Comparison of ENCODE assay signal across 15 cellular contexts in genomic region chr6:2230659-2231277, GRCh38. TPM values are rescaled to one million over a fixed set of nuclear protein-coding genes. Genes with fewer than 3 reads are reported as not detected.
A peak's percentile ranks its signal among the peaks of the same experiment; 100 is the strongest.
DNase-seq lines count a peak whose midpoint lies in the region; ATAC-seq and TF ChIP-seq lines count a peak whose summit lies in the region.
"Had no signal": no experiment of that assay in that cellular context is flagged by ENCODE, and none has a peak within 500 bp of the region (broad histone marks: within the 10 kb centered on the region; RNA-seq: fewer than 3 reads in every experiment).

No MANE protein-coding gene starts in this region.

- peaks cover 35% of the 10 kb centered on the region for H3K4me1 Mint-ChIP-seq in endodermal cell

- no peaks in the 10 kb centered on the region for H3K36me3 ChIP-seq in endodermal cell (ENCODE audit: control insufficient read depth, insufficient read depth, low read length)
- no peaks in the 10 kb centered on the region for H3K36me3 ChIP-seq in esophagus squamous epithelium
- H3K36me3 ChIP-seq: SJCRH30 had no signal

- no peaks in the 10 kb centered on the region for H3K36me3 Mint-ChIP-seq in endodermal cell (ENCODE audit: low read depth)
- H3K36me3 Mint-ChIP-seq: natural killer cell had no signal

- H3K9me3 Mint-ChIP-seq in endodermal cell: no peaks in the 10 kb centered on the region
- H3K9me3 Mint-ChIP-seq: natural killer cell had no signal

- no peak for TF ChIP-seq CTCF in endodermal cell (conservative IDR thresholded peaks at IDR 0.05)
- no peak for TF ChIP-seq CTCF in esophagus squamous epithelium (IDR thresholded peaks at IDR 0.05)

- ATAC-seq in GM18517 (IDR thresholded peaks at IDR 0.05; ENCODE audit: unreplicated experiment) (peak; percentile 57), GM21447 (IDR thresholded peaks at IDR 0.05; ENCODE audit: unreplicated experiment) (peak; percentile 72), HG03196 (IDR thresholded peaks at IDR 0.05; ENCODE audit: unreplicated experiment) (peak; percentile 60)
- ATAC-seq: natural killer cell, right cardiac atrium had no signal

- H3K4me3 ChIP-seq in endodermal cell (ENCODE audit: low read length): no peak overlapping the region
- H3K4me3 ChIP-seq in esophagus squamous epithelium: no peak overlapping the region
- H3K4me3 ChIP-seq: SJCRH30 had no signal

- peak overlapping the region; percentile 71 for H3K27ac Mint-ChIP-seq in endodermal cell

- H3K27ac ChIP-seq in endodermal cell (ENCODE audit: low read depth, low read length) (no peak overlapping the region), esophagus squamous epithelium (no peak overlapping the region)
- H3K27ac ChIP-seq: SJCRH30 had no signal

- H3K9ac ChIP-seq in endodermal cell (ENCODE audit: extremely low read depth, low read length, poor library complexity, severe bottlenecking): no peak overlapping the region

- peaks cover 3% of the 10 kb centered on the region for H3K4me1 ChIP-seq in endodermal cell (ENCODE audit: control insufficient read depth, insufficient read depth, low read length)
- H3K4me1 ChIP-seq in esophagus squamous epithelium: peaks cover 0 to 4% (median under 1%) of the 10 kb centered on the region in 3 donors

- no peak for TF ChIP-seq POLR2A in esophagus squamous epithelium (IDR thresholded peaks at IDR 0.05)

- intact Hi-C loops in esophagus squamous epithelium (cut with DNase I): no loop called here

- no peaks in the 10 kb centered on the region for H3K27me3 Mint-ChIP-seq in endodermal cell (ENCODE audit: insufficient read depth)

- no peak for DNase-seq in endodermal cell
- no peak for DNase-seq in esophagus squamous epithelium (lab: John Stamatoyannopoulos, UW)
- no peak for DNase-seq in hypothalamus (lab: John Stamatoyannopoulos, UW)
- no peak for DNase-seq in GF-D8 (lab: John Stamatoyannopoulos, UW)
- no peak for DNase-seq in GOT3 (lab: John Stamatoyannopoulos, UW)
- DNase-seq: anterior cingulate cortex, kidney glomerular epithelial cell, natural killer cell, NCI-H187, NCI-H774, right cardiac atrium, SJCRH30 had no signal

- no peaks in the 10 kb centered on the region for H3K27me3 ChIP-seq in endodermal cell (ENCODE audit: control insufficient read depth, insufficient read depth, low read length, poor library complexity, severe bottlenecking)
- H3K27me3 ChIP-seq in esophagus squamous epithelium: peaks cover 0 to 93% (median 0%) of the 10 kb centered on the region in 4 donors
- H3K27me3 ChIP-seq: SJCRH30 had no signal

- H3K9me3 ChIP-seq in endodermal cell (ENCODE audit: control insufficient read depth, low read length): no peaks in the 10 kb centered on the region
- no peaks in the 10 kb centered on the region for H3K9me3 ChIP-seq in esophagus squamous epithelium
- H3K9me3 ChIP-seq: SJCRH30 had no signal

- H3K4me3 Mint-ChIP-seq in endodermal cell: no peak overlapping the region
- H3K4me3 Mint-ChIP-seq: natural killer cell had no signal

- no CpG with 5 or more reads among the region's 2 CpGs for WGBS in endodermal cell (ENCODE audit: insufficient coverage in 1 of 2, insufficient read length in 1 of 2), 2 experiments
- WGBS in esophagus squamous epithelium, 2 donors: 80 to 93% methylated on average over 2 of the region's 2 CpGs

RNA-seq across cellular contexts. Expression of gene GMDS, which starts 14.6 kb away (rescaled TPM):
- 10 to 100 TPM; 25.4 to 29.5 TPM for total RNA-seq in endodermal cell
- polyA plus RNA-seq in endodermal cell (2013, experiment 1 of 2): 12.2 TPM
- 9.8 TPM for polyA plus RNA-seq in endodermal cell (2013, experiment 2 of 2)
- 10 to 100 TPM; 17.9 to 58.7 (median 36.7) TPM for total RNA-seq in esophagus squamous epithelium
